ENCODE assay signal across 24 cellular contexts in the genomic region with DNA sequence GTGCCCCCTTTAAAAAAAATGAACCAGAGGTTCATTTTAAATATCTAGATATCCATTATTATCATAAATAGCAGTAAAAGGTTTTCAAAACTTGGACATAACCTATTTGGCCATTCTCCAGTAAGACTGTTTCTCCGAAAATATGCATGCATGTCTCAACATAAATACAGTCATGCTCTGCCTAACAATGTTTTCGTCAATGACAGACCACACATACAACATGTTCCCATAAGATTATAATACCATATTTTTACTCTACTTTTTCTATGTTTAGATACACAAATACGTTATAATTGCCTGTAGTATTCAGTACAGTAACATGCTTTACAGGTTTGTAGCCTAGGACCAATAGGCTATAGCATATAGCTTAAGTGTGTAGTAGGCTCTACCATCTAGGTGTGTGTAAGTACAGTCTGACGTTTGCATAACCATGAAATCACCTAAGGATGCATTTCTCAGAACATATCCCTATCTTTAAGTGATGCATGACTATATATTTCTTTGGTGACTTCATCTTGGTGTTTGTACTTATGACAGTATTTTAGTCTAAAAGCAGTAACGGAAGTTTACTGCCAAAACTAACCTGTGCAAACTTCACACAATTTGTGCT. TPM values are rescaled to one million over a fixed set of nuclear protein-coding genes. Genes with fewer than 3 reads are reported as not detected.
A peak's percentile ranks its signal among the peaks of the same experiment; 100 is the strongest.
DNase-seq lines count a peak whose midpoint lies in the region; ATAC-seq, FAIRE-seq and TF ChIP-seq lines count a peak whose summit lies in the region.
"Had no signal": no experiment of that assay in that cellular context is flagged by ENCODE, and none has a peak within 500 bp of the region (broad histone marks: within the 10 kb centered on the region; RNA-seq: fewer than 3 reads in every experiment).

No MANE protein-coding gene starts in this region.

- no peak for TF ChIP-seq CTCF in SU-DHL-6 (IDR thresholded peaks at IDR 0.05; ENCODE audit: insufficient read depth, low read length, poor library complexity, severe bottlenecking)
- TF ChIP-seq CTCF in kidney (IDR thresholded peaks at IDR 0.05; ENCODE audit: borderline replicate concordance, extremely low read depth, insufficient read depth), result no peak
- no peak for TF ChIP-seq CTCF in type B pancreatic cell (conservative IDR thresholded peaks at IDR 0.05)
- TF ChIP-seq CTCF in foreskin fibroblast (IDR thresholded peaks at IDR 0.05; ENCODE audit: low read depth, low read length), result no peak

- H3K27me3 Mint-ChIP-seq in activated CD4-positive, alpha-beta T cell treated with anti-CD3 and anti-CD28 coated beads for 36 hours, result no peaks in the 10 kb centered on the region
- no peaks in the 10 kb centered on the region for H3K27me3 Mint-ChIP-seq in activated CD4-positive, alpha-beta T cell treated with anti-CD3 and anti-CD28 coated beads, Interleukin-2, amount 10 ng/mL, durations not matched to agents 7 days and 5 days
- no peaks in the 10 kb centered on the region for H3K27me3 Mint-ChIP-seq in type B pancreatic cell
- H3K27me3 Mint-ChIP-seq: naive thymus-derived CD8-positive, alpha-beta T cell had no signal

- no peaks in the 10 kb centered on the region for H3K27me3 ChIP-seq in SU-DHL-6 (ENCODE audit: low read length)
- H3K27me3 ChIP-seq: breast epithelium, esophagus muscularis mucosa, heart left ventricle, spleen had no signal

- no peaks in the 10 kb centered on the region for H3K9me2 ChIP-seq in SU-DHL-6 (replicated peaks; ENCODE audit: insufficient read depth, low read length)

- peaks cover 2 to 13% of the 10 kb centered on the region in 2 donors for H3K4me1 ChIP-seq in kidney (ENCODE audit: control insufficient read depth in 1 of 2, insufficient read depth in 1 of 2, low read depth in 1 of 2, low read length in 2 of 2)
- H3K4me1 ChIP-seq: breast epithelium had no signal

- no peak for FAIRE-seq in kidney (lab: Jason Lieb, UNC)
- FAIRE-seq: GM18507, islet of Langerhans had no signal

- H3K4me1 Mint-ChIP-seq in activated CD4-positive, alpha-beta T cell treated with anti-CD3 and anti-CD28 coated beads for 36 hours, result peaks cover 17% of the 10 kb centered on the region
- peaks cover 33% of the 10 kb centered on the region for H3K4me1 Mint-ChIP-seq in activated CD4-positive, alpha-beta T cell treated with anti-CD3 and anti-CD28 coated beads, Interleukin-2, amount 10 ng/mL, durations not matched to agents 7 days and 5 days
- peaks cover 15% of the 10 kb centered on the region for H3K4me1 Mint-ChIP-seq in type B pancreatic cell (ENCODE audit: unreplicated experiment)

- no peaks in the 10 kb centered on the region for H3K9me3 Mint-ChIP-seq in activated CD4-positive, alpha-beta T cell treated with anti-CD3 and anti-CD28 coated beads for 36 hours (ENCODE audit: low read depth)
- H3K9me3 Mint-ChIP-seq in activated CD4-positive, alpha-beta T cell treated with anti-CD3 and anti-CD28 coated beads, Interleukin-2, amount 10 ng/mL, durations not matched to agents 7 days and 5 days, result no peaks in the 10 kb centered on the region
- no peaks in the 10 kb centered on the region for H3K9me3 Mint-ChIP-seq in type B pancreatic cell
- H3K9me3 Mint-ChIP-seq: naive thymus-derived CD8-positive, alpha-beta T cell had no signal

- H3K27ac ChIP-seq in SU-DHL-6 (ENCODE audit: low read depth, low read length) (peak overlapping the region; percentile 92), kidney (ENCODE audit: low read depth in 2 of 2, low read length in 2 of 2) (no peak overlapping the region)
- H3K27ac ChIP-seq: breast epithelium, esophagus muscularis mucosa, heart left ventricle had no signal

- CTCF ChIA-PET in activated CD4-positive, alpha-beta T cell treated with anti-CD3 and anti-CD28 coated beads for 36 hours (lab: Charles Lee), result interaction anchor here (2.6 kb wide), 1 partner anchor 58 kb away, joined by 8 read pairs; no protein-coding TSS in a partner anchor
- CTCF ChIA-PET in activated CD4-positive, alpha-beta T cell treated with anti-CD3 and anti-CD28 coated beads, Interleukin-2, amount 10 ng/mL, durations not matched to agents 7 days and 5 days (lab: Charles Lee), result no interaction called here

- peak overlapping the region; percentile 62 for H3K4me3 ChIP-seq in SU-DHL-6 (ENCODE audit: insufficient read depth, low read length, poor library complexity, severe bottlenecking)
- H3K4me3 ChIP-seq in kidney (ENCODE audit: low read length in 2 of 2), result peak overlapping the region; percentile 18 to 97
- H3K4me3 ChIP-seq in foreskin fibroblast (ENCODE audit: low read depth in 1 of 2, low read length in 2 of 2), result no peak overlapping the region
- H3K4me3 ChIP-seq: breast epithelium had no signal

- intact Hi-C loops in activated CD4-positive, alpha-beta T cell treated with anti-CD3 and anti-CD28 coated beads for 36 hours (cut with DNase I, micrococcal nuclease), result loop anchor here in 1 of 2 experiments (5.0 kb wide), 1 partner anchor 1322 kb away; a partner anchor contains a TSS
- intact Hi-C loops in kidney (cut with DNase I), result no loop called here

- H3K36me3 Mint-ChIP-seq in activated CD4-positive, alpha-beta T cell treated with anti-CD3 and anti-CD28 coated beads for 36 hours (ENCODE audit: low read depth), result peaks cover 2% of the 10 kb centered on the region
- H3K36me3 Mint-ChIP-seq in activated CD4-positive, alpha-beta T cell treated with anti-CD3 and anti-CD28 coated beads, Interleukin-2, amount 10 ng/mL, durations not matched to agents 7 days and 5 days (ENCODE audit: low read depth), result peaks cover 14% of the 10 kb centered on the region
- peaks cover 3% of the 10 kb centered on the region for H3K36me3 Mint-ChIP-seq in type B pancreatic cell

- no peaks in the 10 kb centered on the region for H4K20me1 ChIP-seq in SU-DHL-6 (ENCODE audit: low read depth, low read length)

- peaks cover 45% of the 10 kb centered on the region; the same call in 1 of the 2 replicates for H3K79me2 ChIP-seq in SU-DHL-6 (ENCODE audit: insufficient read depth, low read length)

- H3K27ac Mint-ChIP-seq in activated CD4-positive, alpha-beta T cell treated with anti-CD3 and anti-CD28 coated beads for 36 hours, result peak overlapping the region; percentile 58
- no peak overlapping the region for H3K27ac Mint-ChIP-seq in activated CD4-positive, alpha-beta T cell treated with anti-CD3 and anti-CD28 coated beads, Interleukin-2, amount 10 ng/mL, durations not matched to agents 7 days and 5 days
- H3K27ac Mint-ChIP-seq in type B pancreatic cell, result no peak overlapping the region

- POLR2A ChIA-PET in activated CD4-positive, alpha-beta T cell treated with anti-CD3 and anti-CD28 coated beads for 36 hours (lab: Charles Lee), result no interaction called here
- POLR2A ChIA-PET in activated CD4-positive, alpha-beta T cell treated with anti-CD3 and anti-CD28 coated beads, Interleukin-2, amount 10 ng/mL, durations not matched to agents 7 days and 5 days (lab: Charles Lee), result no interaction called here

- H2AFZ ChIP-seq in SU-DHL-6 (ENCODE audit: low read depth, low read length, severe bottlenecking), result no peak overlapping the region

- no peaks in the 10 kb centered on the region for H3K36me3 ChIP-seq in SU-DHL-6 (ENCODE audit: low read length)
- H3K36me3 ChIP-seq in kidney (ENCODE audit: control insufficient read depth in 1 of 2, insufficient read depth in 2 of 2, low read length in 2 of 2), result no peaks in the 10 kb centered on the region
- H3K36me3 ChIP-seq: breast epithelium had no signal

- H3F3A ChIP-seq in SU-DHL-6 (ENCODE audit: insufficient read depth), result peaks cover 60% of the 10 kb centered on the region

- H3K4me2 ChIP-seq in SU-DHL-6 (ENCODE audit: low read depth, low read length, poor library complexity, severe bottlenecking), result peak overlapping the region; percentile 90

- H3K9me3 ChIP-seq in SU-DHL-6 (ENCODE audit: insufficient read depth, low read length) (no peaks in the 10 kb centered on the region), kidney (ENCODE audit: control insufficient read depth in 1 of 2, low read length in 2 of 2) (no peaks in the 10 kb centered on the region)
- H3K9me3 ChIP-seq: breast epithelium, esophagus muscularis mucosa, heart left ventricle, spleen had no signal

- peak overlapping the region; percentile 67 for H3K9ac ChIP-seq in SU-DHL-6 (ENCODE audit: low read length)
- H3K9ac ChIP-seq in kidney (ENCODE audit: low read length in 2 of 2), result peak overlapping the region in 1 of 2 donors; percentile 44

- ATAC-seq in activated CD4-positive, alpha-beta T cell treated with anti-CD3 and anti-CD28 coated beads for 36 hours, result no peak
- ATAC-seq: heart left ventricle; naive thymus-derived CD8-positive, alpha-beta T cell had no signal

- H3K4me3 Mint-ChIP-seq in activated CD4-positive, alpha-beta T cell treated with anti-CD3 and anti-CD28 coated beads for 36 hours, result no peak overlapping the region
- H3K4me3 Mint-ChIP-seq in activated CD4-positive, alpha-beta T cell treated with anti-CD3 and anti-CD28 coated beads, Interleukin-2, amount 10 ng/mL, durations not matched to agents 7 days and 5 days, result no peak overlapping the region
- peak overlapping the region; percentile 39 for H3K4me3 Mint-ChIP-seq in type B pancreatic cell

- DNase-seq in activated CD4-positive, alpha-beta T cell treated with anti-CD3 and anti-CD28 coated beads for 36 hours, result no peak
- DNase-seq in activated CD4-positive, alpha-beta T cell treated with anti-CD3 and anti-CD28 coated beads, Interleukin-2, amount 10 ng/mL, durations not matched to agents 7 days and 5 days, result no peak
- DNase-seq in kidney (no peak), type B pancreatic cell (ENCODE audit: extremely low spot score, unreplicated experiment) (no peak), foreskin fibroblast (no peak), foreskin melanocyte (no peak)
- DNase-seq in activated effector memory CD4-positive, alpha-beta T cell treated with Interleukin-2 at 50 U/mL for 16 hours, result no peak
- DNase-seq: 8988T; activated CD8-positive, alpha-beta memory T cell treated with anti-CD3 and anti-CD28 coated beads for 24 hours; DMS153; H7; heart left ventricle; naive thymus-derived CD8-positive, alpha-beta T cell; NCI-H2029; NCI-H446; posterior cingulate gyrus; SIG-M5; spleen; T-helper 2 cell had no signal

RNA-seq across cellular contexts. Expression of a gene that starts 3.2 kb away (rescaled TPM):
- 10 to 100 TPM in 1 of 2 experiments, 1 to 10 TPM in 1; 6.1 to 12.9 TPM for total RNA-seq in activated CD4-positive, alpha-beta T cell treated with anti-CD3 and anti-CD28 coated beads for 36 hours
- 10 to 100 TPM; 22.4 to 22.7 TPM for total RNA-seq in activated CD4-positive, alpha-beta T cell treated with anti-CD3 and anti-CD28 coated beads, Interleukin-2, amount 10 ng/mL, durations not matched to agents 7 days and 5 days
- total RNA-seq in kidney (35.6 TPM), type B pancreatic cell (ENCODE audit: low replicate concordance) (11.4 and 15.3 TPM in 2 replicates)
- polyA plus RNA-seq in kidney (ENCODE audit: insufficient read depth, low read depth, low replicate concordance), result 14.9 TPM

RNA-seq across cellular contexts. Expression of a gene that starts 25.0 kb away (rescaled TPM):
- total RNA-seq in activated CD4-positive, alpha-beta T cell treated with anti-CD3 and anti-CD28 coated beads for 36 hours, result 10 to 100 TPM in 1 of 2 experiments, 1 to 10 TPM in 1; 8.7 to 11.8 TPM
- total RNA-seq in activated CD4-positive, alpha-beta T cell treated with anti-CD3 and anti-CD28 coated beads, Interleukin-2, amount 10 ng/mL, durations not matched to agents 7 days and 5 days, result 1 to 10 TPM; 6.1 to 7.1 TPM
- total RNA-seq in kidney (3.2 TPM), type B pancreatic cell (ENCODE audit: low replicate concordance) (4.9 and 8.9 TPM in 2 replicates)
- 5.0 TPM for polyA plus RNA-seq in kidney (ENCODE audit: insufficient read depth, low read depth, low replicate concordance)

RNA-seq across cellular contexts. Expression of a gene that starts 25.4 kb away (rescaled TPM):
- total RNA-seq in activated CD4-positive, alpha-beta T cell treated with anti-CD3 and anti-CD28 coated beads for 36 hours, result 10 to 100 TPM; 57.1 to 71.5 TPM
- total RNA-seq in activated CD4-positive, alpha-beta T cell treated with anti-CD3 and anti-CD28 coated beads, Interleukin-2, amount 10 ng/mL, durations not matched to agents 7 days and 5 days, result 10 to 100 TPM; 55.8 to 66.7 TPM
- total RNA-seq in kidney, result 42.4 TPM
- polyA plus RNA-seq in kidney (ENCODE audit: insufficient read depth, low read depth, low replicate concordance), result 11.2 TPM
- total RNA-seq in type B pancreatic cell (ENCODE audit: low replicate concordance), result 35.8 and 38.2 TPM in 2 replicates

Comparison
In these comparisons a context has a peak if more than half of its experiments do, and no peak if none do; other contexts are left out.
1. H3K4me3 ChIP-seq: peak in SU-DHL-6 (single experiment) and kidney (2 of 2); none in foreskin fibroblast (0 of 2).